Comparison of ENCODE assay signal across 1 cellular context in the genomic region with DNA sequence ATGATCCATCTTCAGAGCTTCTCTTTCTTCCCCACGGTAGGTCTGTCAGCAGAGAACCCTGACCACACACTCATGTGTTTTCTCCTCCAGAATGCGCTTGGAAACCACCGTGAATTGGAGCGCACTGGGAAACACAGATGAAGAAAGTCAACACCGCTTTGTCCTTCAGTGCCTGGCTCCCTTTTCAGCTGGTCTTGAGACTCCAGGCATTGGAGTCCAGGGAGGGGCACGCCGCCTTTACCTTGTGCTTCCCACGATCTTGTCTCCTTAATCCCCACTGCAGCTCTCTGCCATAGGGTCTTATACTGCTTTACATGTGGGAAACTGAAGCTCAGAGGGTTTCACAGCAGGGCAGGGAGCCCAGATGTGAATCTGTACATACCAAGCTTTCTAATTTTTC.
TF ChIP-seq lines count a peak whose summit lies in the region.

No MANE protein-coding gene starts in this region.

TF ChIP-seq in GM12878, 131 proteins besides CTCF, POLR2A, EP300 and RAD21 (continued from another document):
- TF ChIP-seq DPF2 (IDR thresholded peaks at IDR 0.05) (no peak), BRCA1 (IDR thresholded peaks at IDR 0.05; ENCODE audit: low read depth, low read length) (no peak), SIN3A (IDR thresholded peaks at IDR 0.05; ENCODE audit: low read depth, low read length) (no peak), SMAD1 (IDR thresholded peaks at IDR 0.05; ENCODE audit: low read depth, partially characterized antibody) (no peak), POLR2AphosphoS2 (IDR thresholded peaks at IDR 0.05; ENCODE audit: low read depth, low read length) (no peak), RAD51 (IDR thresholded peaks at IDR 0.05) (no peak), CEBPB (IDR thresholded peaks at IDR 0.05; ENCODE audit: borderline replicate concordance in 1 of 2, low read depth in 2 of 2, low read length in 2 of 2) (no peak)
- TF ChIP-seq, protein P1, sequence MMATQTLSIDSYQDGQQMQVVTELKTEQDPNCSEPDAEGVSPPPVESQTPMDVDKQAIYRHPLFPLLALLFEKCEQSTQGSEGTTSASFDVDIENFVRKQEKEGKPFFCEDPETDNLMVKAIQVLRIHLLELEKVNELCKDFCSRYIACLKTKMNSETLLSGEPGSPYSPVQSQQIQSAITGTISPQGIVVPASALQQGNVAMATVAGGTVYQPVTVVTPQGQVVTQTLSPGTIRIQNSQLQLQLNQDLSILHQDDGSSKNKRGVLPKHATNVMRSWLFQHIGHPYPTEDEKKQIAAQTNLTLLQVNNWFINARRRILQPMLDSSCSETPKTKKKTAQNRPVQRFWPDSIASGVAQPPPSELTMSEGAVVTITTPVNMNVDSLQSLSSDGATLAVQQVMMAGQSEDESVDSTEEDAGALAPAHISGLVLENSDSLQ (IDR thresholded peaks at IDR 0.05) = no peak
